Comparison of ENCODE assay signal across 10 cellular contexts in the genomic region with DNA sequence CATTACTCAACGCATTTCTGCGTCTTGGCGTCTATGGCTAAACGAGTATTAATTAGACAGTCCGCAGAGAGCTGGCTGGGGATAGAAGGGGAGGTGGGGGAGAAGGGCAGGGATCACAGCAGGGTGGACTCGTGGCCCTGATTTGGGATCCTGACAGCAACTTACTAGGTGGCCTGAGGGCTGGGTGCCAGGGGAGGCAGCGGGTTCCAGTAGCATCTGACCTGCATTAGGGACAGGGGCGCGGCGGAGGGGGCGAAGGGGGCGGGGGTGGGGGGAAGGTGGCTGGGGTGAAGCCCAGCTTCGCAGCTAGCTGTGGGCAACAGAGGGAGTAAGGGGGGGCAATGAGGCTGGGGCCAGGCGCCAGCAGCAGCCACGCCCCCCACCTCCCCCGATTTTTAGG. TPM values are rescaled to one million over a fixed set of nuclear protein-coding genes. Genes with fewer than 3 reads are reported as not detected.
A peak's percentile ranks its signal among the peaks of the same experiment; 100 is the strongest.
DNase-seq lines count a peak whose midpoint lies in the region; ATAC-seq, FAIRE-seq and TF ChIP-seq lines count a peak whose summit lies in the region.
"Had no signal": no experiment of that assay in that cellular context is flagged by ENCODE, and none has a peak within 500 bp of the region (broad histone marks: within the 10 kb centered on the region; RNA-seq: fewer than 3 reads in every experiment).

No MANE protein-coding gene starts in this region.

- no peak for TF ChIP-seq RAD21 in SK-N-SH (IDR thresholded peaks at IDR 0.05; ENCODE audit: low read length)

- H3K27me3 ChIP-seq in SK-N-SH (ENCODE audit: insufficient read depth) (no peaks in the 10 kb centered on the region; the same call in 1 of the 2 replicates), mammary epithelial cell (ENCODE audit: insufficient read depth, low read length) (no peaks in the 10 kb centered on the region), testis (no peaks in the 10 kb centered on the region)
- H3K27me3 ChIP-seq: BE2C had no signal

- TF ChIP-seq CTCF in SK-N-SH (IDR thresholded peaks at IDR 0.05) (no peak), mammary epithelial cell (conservative IDR thresholded peaks at IDR 0.05 in 1 of 2, IDR thresholded peaks at IDR 0.05 in 1 of 2; ENCODE audit: extremely low read depth in 1 of 2, insufficient read depth in 1 of 2, low read depth in 1 of 2, low read length in 2 of 2) (no peak), lower leg skin (IDR thresholded peaks at IDR 0.05) (no peak), testis (IDR thresholded peaks at IDR 0.05) (no peak)

- no peak for ATAC-seq in SK-N-SH treated with all-trans-retinoic acid at 6 μM for 48 hours
- ATAC-seq in GM21360 (IDR thresholded peaks at IDR 0.05; ENCODE audit: unreplicated experiment): no peak

- TF ChIP-seq POLR2A in lower leg skin (IDR thresholded peaks at IDR 0.05) (no peak), testis (IDR thresholded peaks at IDR 0.05) (no peak)

- BruUV-seq in mammary epithelial cell (replicated peaks; lab: Mats Ljungman, UMichigan): no TSS peak

- DNase-seq in SK-N-SH: peak; percentile 20
- DNase-seq in mammary epithelial cell: no peak
- DNase-seq in lower leg skin (ENCODE audit: low spot score in 2 of 2): peak; percentile 46 to 92
- peak; percentile 54 for DNase-seq in testis
- no peak for DNase-seq in RCC 7860 (ENCODE audit: low spot score)
- DNase-seq in RKO (ENCODE audit: low spot score): no peak
- DNase-seq: BE2C, NCI-H2227 treated with DMSO at 0.1 percent for 48 hours had no signal

- intact Hi-C loops in mammary epithelial cell (cut with micrococcal nuclease) (loop anchor here (2.0 to 5.0 kb wide), 2 partner anchors 24 to 85 kb away; no protein-coding TSS in a partner anchor), lower leg skin (cut with DNase I; ENCODE audit: low total_unique reads) (no loop called here), testis (cut with DNase I; ENCODE audit: low total_unique reads) (no loop called here)

- H2AFZ ChIP-seq in SK-N-SH (ENCODE audit: low read depth) (peak overlapping the region; percentile 91), mammary epithelial cell (ENCODE audit: low read depth, low read length) (peak overlapping the region; percentile 84)

- no peaks in the 10 kb centered on the region for H3K4me1 ChIP-seq in SK-N-SH (ENCODE audit: control insufficient read depth in 1 of 2, insufficient read depth in 2 of 2, low read depth in 1 of 2, low read length in 1 of 2)
- H3K4me1 ChIP-seq in mammary epithelial cell (ENCODE audit: insufficient read depth, low read length): peaks cover 36% of the 10 kb centered on the region
- peaks cover 3% of the 10 kb centered on the region for H3K4me1 ChIP-seq in testis
- H3K4me1 ChIP-seq: BE2C had no signal

- no peaks in the 10 kb centered on the region for H3K9me2 ChIP-seq in SK-N-SH

- H3F3A ChIP-seq in SK-N-SH (replicated peaks; ENCODE audit: insufficient read depth): peaks cover 7% of the 10 kb centered on the region

- FAIRE-seq in RCC 7860 (lab: Jason Lieb, UNC): no peak

- TF ChIP-seq EP300 in SK-N-SH (IDR thresholded peaks at IDR 0.05; ENCODE audit: borderline replicate concordance in 1 of 2, low read depth in 1 of 2, low read length in 1 of 2): no peak

- no peaks in the 10 kb centered on the region for H3K9me3 ChIP-seq in SK-N-SH
- H3K9me3 ChIP-seq in mammary epithelial cell (replicated peaks; ENCODE audit: insufficient read depth, low read length): no peaks in the 10 kb centered on the region
- H3K9me3 ChIP-seq in testis: no peaks in the 10 kb centered on the region
- H3K9me3 ChIP-seq: BE2C had no signal

- dilution Hi-C loops in mammary epithelial cell (cut with HindIII; ENCODE audit: low sequenced_read_pairs): loop anchor here (5.0 kb wide), 1 partner anchor 45 kb away; no protein-coding TSS in a partner anchor

- CTCF ChIA-PET in SK-N-SH (lab: Yijun Ruan, JAX) (interaction anchor here (0.7 to 1.2 kb wide), 5 partner anchors 20 to 1046 kb away, joined by 3 to 4 read pairs (median 3); no protein-coding TSS in a partner anchor), mammary epithelial cell (lab: Charles Lee; ENCODE audit: low non-redundant PET) (no interaction called here)

- H4K20me1 ChIP-seq in SK-N-SH (ENCODE audit: insufficient read depth): no peaks in the 10 kb centered on the region
- H4K20me1 ChIP-seq in mammary epithelial cell (ENCODE audit: insufficient read depth, low read length): no peaks in the 10 kb centered on the region

- H3K36me3 ChIP-seq in SK-N-SH (replicated peaks in 1 of 2; ENCODE audit: control insufficient read depth in 1 of 2, insufficient read depth in 2 of 2, low read length in 1 of 2): no peaks in the 10 kb centered on the region
- no peaks in the 10 kb centered on the region for H3K36me3 ChIP-seq in mammary epithelial cell (ENCODE audit: insufficient read depth, low read length)
- H3K36me3 ChIP-seq in testis (ENCODE audit: low read depth, missing control alignments): no peaks in the 10 kb centered on the region
- H3K36me3 ChIP-seq: BE2C had no signal

- in situ Hi-C loops in mammary epithelial cell (cut with MboI; ENCODE audit: low sequenced_read_pairs in 2 of 2): no loop called here

- 15% methylated on average over 10 of the region's 16 CpGs for WGBS in SK-N-SH (ENCODE audit: low lambda C conversion rate)
- 21% methylated on average over 5 of the region's 16 CpGs for WGBS in mammary epithelial cell (ENCODE audit: low coverage, missing lambda C conversion rate)
- 6 to 8% methylated on average over 13 to 16 of the region's 16 CpGs for WGBS in lower leg skin, 2 donors
- WGBS in testis, 2 donors: 2% methylated on average over 15 to 16 of the region's 16 CpGs

- POLR2A ChIA-PET in SK-N-SH (lab: Yijun Ruan, JAX): no interaction called here

- H3K9ac ChIP-seq in SK-N-SH: no peak overlapping the region; the same call in 1 of the 2 replicates
- H3K9ac ChIP-seq in mammary epithelial cell (ENCODE audit: insufficient read depth, low read length): no peak overlapping the region

- H3K4me2 ChIP-seq in SK-N-SH (peak overlapping the region; percentile 96; the same call in 1 of the 2 replicates), mammary epithelial cell (ENCODE audit: insufficient read depth, low read depth, low read length) (peak overlapping the region; percentile 92)

- H3K4me3 ChIP-seq in SK-N-SH (ENCODE audit: low read depth in 2 of 2, low read length in 1 of 2): peak overlapping the region; percentile 49 to 85; a peak in 3 of 4 replicates
- peak overlapping the region; percentile 64 to 82 (median 77) for H3K4me3 ChIP-seq in mammary epithelial cell (replicated peaks in 1 of 3; ENCODE audit: insufficient read depth in 1 of 3, low read depth in 2 of 3, low read length in 3 of 3)
- H3K4me3 ChIP-seq in lower leg skin (ENCODE audit: low read depth, poor library complexity, severe bottlenecking): no peak overlapping the region
- peak overlapping the region; percentile 67 to 76 for H3K4me3 ChIP-seq in testis

- H3K27ac ChIP-seq in SK-N-SH (ENCODE audit: low read depth in 2 of 2, low read length in 1 of 2) (no peak overlapping the region), mammary epithelial cell (ENCODE audit: insufficient read depth, low read depth, low read length) (peak overlapping the region; percentile 93), testis (peak overlapping the region; percentile 80 to 93)

- H3K79me2 ChIP-seq in SK-N-SH (ENCODE audit: insufficient read depth): no peaks in the 10 kb centered on the region
- H3K79me2 ChIP-seq in mammary epithelial cell (ENCODE audit: insufficient read depth, low read length): peaks cover 33% of the 10 kb centered on the region

TF ChIP-seq in SK-N-SH, 30 proteins besides CTCF, POLR2A, EP300 and RAD21:
- TF ChIP-seq SIN3A (IDR thresholded peaks at IDR 0.05; ENCODE audit: borderline replicate concordance, low read depth, low read length) (no peak), RFX5 (IDR thresholded peaks at IDR 0.05; ENCODE audit: low read length) (no peak), SMC3 (IDR thresholded peaks at IDR 0.05; ENCODE audit: low read depth, low read length) (no peak), EZH2phosphoT487 (IDR thresholded peaks at IDR 0.05; ENCODE audit: borderline replicate concordance, low read depth) (no peak)

TF ChIP-seq in SK-N-SH treated with all-trans-retinoic acid at 6 μM for 48 hours, 23 proteins besides CTCF, POLR2A, EP300 and RAD21 (continues in another document):
- TF ChIP-seq ARNTL (CRISPR knock-in tag; IDR thresholded peaks at IDR 0.05; ENCODE audit: borderline replicate concordance, low read depth) (no peak), ZC3H10 (CRISPR knock-in tag; IDR thresholded peaks at IDR 0.05) (no peak), ESRRG (CRISPR knock-in tag; IDR thresholded peaks at IDR 0.05) (no peak), CSDC2 (CRISPR knock-in tag; IDR thresholded peaks at IDR 0.05) (no peak), ZNF565 (CRISPR knock-in tag; conservative IDR thresholded peaks at IDR 0.05; ENCODE audit: low read depth) (no peak), ZNF8 (CRISPR knock-in tag; IDR thresholded peaks at IDR 0.05) (no peak), ISL1 (CRISPR knock-in tag; IDR thresholded peaks at IDR 0.05) (no peak), OSR1 (CRISPR knock-in tag; IDR thresholded peaks at IDR 0.05) (no peak)

RNA-seq across cellular contexts. Expression of a gene that starts 1.0 kb away (rescaled TPM):
- polyA plus RNA-seq in SK-N-SH (2012; rRNA removed) (21.8 and 23.4 TPM in 2 replicates), mammary epithelial cell (150 TPM), testis (ENCODE audit: insufficient read depth, low read depth, low replicate concordance) (17.4 TPM)
- 23.2 and 26.4 TPM in 2 replicates for polyA plus RNA-seq in SK-N-SH (2012; cell fraction: cytosol; rRNA removed)
- 18.9 and 23.0 TPM in 2 replicates for polyA plus RNA-seq in SK-N-SH (2012; cell fraction: nucleus; rRNA removed)
- total RNA-seq in mammary epithelial cell (100 to 1,000 TPM in 1 of 2 donors, 10 to 100 TPM in 1; 84.4 to 128 TPM), lower leg skin (10 to 100 TPM; 12.2 to 44.7 (median 27.2) TPM), testis (10 to 100 TPM; 21.8 to 28.6 TPM)
- polyA minus RNA-seq in mammary epithelial cell: 102 TPM

Comparison
In these comparisons a context has a peak if more than half of its experiments do, and no peak if none do; other contexts are left out.
1. DNase-seq: peak in SK-N-SH (single experiment), lower leg skin (2 of 2) and testis (single experiment); none in mammary epithelial cell (single experiment), RCC 7860 (single experiment) and RKO (single experiment).
2. H3K27ac ChIP-seq: peak in mammary epithelial cell (single experiment) and testis (2 of 2); none in SK-N-SH (0 of 2).